In genomic region chr3:112354642-112355333, GRCh38 we compare ENCODE assay signal across 12 cellular contexts. TPM values are rescaled to one million over a fixed set of nuclear protein-coding genes. Genes with fewer than 3 reads are reported as not detected.
A peak's percentile ranks its signal among the peaks of the same experiment; 100 is the strongest.
DNase-seq lines count a peak whose midpoint lies in the region; ATAC-seq and TF ChIP-seq lines count a peak whose summit lies in the region.
"Had no signal": no experiment of that assay in that cellular context is flagged by ENCODE, and none has a peak within 500 bp of the region (broad histone marks: within the 10 kb centered on the region; RNA-seq: fewer than 3 reads in every experiment).

No MANE protein-coding gene starts in this region.

- no peaks in the 10 kb centered on the region for H3K9me3 Mint-ChIP-seq in endodermal cell

- H3K18ac ChIP-seq in mesendoderm (ENCODE audit: low read length), result peak overlapping the region; percentile 60

- TF ChIP-seq CTCF in endodermal cell (conservative IDR thresholded peaks at IDR 0.05), result no peak

- H2AK5ac ChIP-seq in mesendoderm (ENCODE audit: low read length), result no peak overlapping the region

- no peak overlapping the region for H4K8ac ChIP-seq in mesendoderm (ENCODE audit: low read depth, low read length)

- no peaks in the 10 kb centered on the region for H3K79me2 ChIP-seq in mesendoderm (ENCODE audit: control insufficient read depth, insufficient read depth, low read length)

- no peak overlapping the region for H3K9ac ChIP-seq in endodermal cell (ENCODE audit: extremely low read depth, low read length, poor library complexity, severe bottlenecking)
- no peak overlapping the region for H3K9ac ChIP-seq in mesendoderm (ENCODE audit: low read length)
- no peak overlapping the region for H3K9ac ChIP-seq in subcutaneous abdominal adipose tissue (ENCODE audit: low read length in 5 of 5)
- H3K9ac ChIP-seq: BLaER1 treated with 17β-estradiol and CSF1 and Interleukin-3, amounts not matched to agents 10 nM and 100 nM had no signal

- no peak overlapping the region for H3K4me3 Mint-ChIP-seq in endodermal cell

- H3K27ac ChIP-seq in endodermal cell (ENCODE audit: low read depth, low read length) (no peak overlapping the region), mesendoderm (ENCODE audit: low read depth, low read length) (no peak overlapping the region), subcutaneous abdominal adipose tissue (ENCODE audit: low read depth, low read length) (peak overlapping the region; percentile 25)
- H3K27ac ChIP-seq: BLaER1 treated with 17β-estradiol and CSF1 and Interleukin-3, amounts not matched to agents 10 nM and 100 nM; PC-9 had no signal

- peaks cover 74% of the 10 kb centered on the region for H3K36me3 Mint-ChIP-seq in endodermal cell (ENCODE audit: low read depth)

- H3K27me3 ChIP-seq in HAP-1 (ENCODE audit: low read depth), result no peaks in the 10 kb centered on the region
- H3K27me3 ChIP-seq in endodermal cell (ENCODE audit: control insufficient read depth, insufficient read depth, low read length, poor library complexity, severe bottlenecking), result no peaks in the 10 kb centered on the region
- no peaks in the 10 kb centered on the region for H3K27me3 ChIP-seq in mesendoderm (ENCODE audit: insufficient read depth, low read length, poor library complexity)
- no peaks in the 10 kb centered on the region for H3K27me3 ChIP-seq in subcutaneous abdominal adipose tissue (ENCODE audit: control insufficient read depth in 5 of 5, insufficient read depth in 4 of 5, low read length in 5 of 5)
- H3K27me3 ChIP-seq: BLaER1 treated with 17β-estradiol and CSF1 and Interleukin-3, amounts not matched to agents 10 nM and 100 nM had no signal

- no peak overlapping the region for H3K4me2 ChIP-seq in mesendoderm (ENCODE audit: low read length)
- H3K4me2 ChIP-seq: BLaER1 treated with 17β-estradiol and CSF1 and Interleukin-3, amounts not matched to agents 10 nM and 100 nM; PC-9 had no signal

- H3K79me1 ChIP-seq in mesendoderm (ENCODE audit: low read length), result peaks cover 2% of the 10 kb centered on the region

- peaks cover 42% of the 10 kb centered on the region for H3K4me1 Mint-ChIP-seq in endodermal cell

- H2BK5ac ChIP-seq in mesendoderm (ENCODE audit: low read length), result no peak overlapping the region

- no peak overlapping the region for H4K5ac ChIP-seq in mesendoderm (ENCODE audit: low read length)

- no peaks in the 10 kb centered on the region for H3K27me3 Mint-ChIP-seq in endodermal cell (ENCODE audit: insufficient read depth)

- H3K4me3 ChIP-seq in HAP-1 (no peak overlapping the region), endodermal cell (ENCODE audit: low read length) (no peak overlapping the region), mesendoderm (ENCODE audit: low read length) (no peak overlapping the region), subcutaneous abdominal adipose tissue (ENCODE audit: low read depth in 1 of 5, low read length in 5 of 5) (no peak overlapping the region)
- H3K4me3 ChIP-seq: BLaER1 treated with 17β-estradiol and CSF1 and Interleukin-3, amounts not matched to agents 10 nM and 100 nM; PC-9 had no signal

- H2BK15ac ChIP-seq in mesendoderm (replicated peaks; ENCODE audit: low read depth), result no peak overlapping the region

- H3K36me3 ChIP-seq in HAP-1 (replicated peaks) (no peaks in the 10 kb centered on the region), endodermal cell (ENCODE audit: control insufficient read depth, insufficient read depth, low read length) (peaks cover 68% of the 10 kb centered on the region), mesendoderm (ENCODE audit: control insufficient read depth, insufficient read depth, low read length) (peaks cover 2% of the 10 kb centered on the region), subcutaneous abdominal adipose tissue (ENCODE audit: control insufficient read depth in 5 of 5, insufficient read depth in 5 of 5, low read length in 5 of 5) (peaks cover 0 to 31% (median 2%) of the 10 kb centered on the region in 5 donors)
- H3K36me3 ChIP-seq: BLaER1 treated with 17β-estradiol and CSF1 and Interleukin-3, amounts not matched to agents 10 nM and 100 nM had no signal

- H2BK120ac ChIP-seq in mesendoderm (ENCODE audit: low read depth, low read length), result no peak overlapping the region

- peak; percentile 33 to 80 for DNase-seq in HAP-1 (ENCODE audit: low spot score in 2 of 2)
- no peak for DNase-seq in endodermal cell
- DNase-seq in mesendoderm, result no peak
- no peak for DNase-seq in NCI-H748 (lab: John Stamatoyannopoulos, UW; ENCODE audit: unreplicated experiment)
- DNase-seq: GF-D8, MV-4-11, NCI-H345, PC-9 had no signal

- no peak overlapping the region for H3K23ac ChIP-seq in mesendoderm (ENCODE audit: low read length)

- in situ Hi-C loops in HAP-1 (cut with MboI; ENCODE audit: low sequenced_read_pairs), result no loop called here

- no peak for ATAC-seq in esophagus mucosa
- ATAC-seq in HG02840 (IDR thresholded peaks at IDR 0.05; ENCODE audit: low FRiP score, unreplicated experiment), result no peak

- peak overlapping the region; percentile 69 for H3K27ac Mint-ChIP-seq in endodermal cell

- H3K9me3 ChIP-seq in HAP-1 (no peaks in the 10 kb centered on the region), endodermal cell (ENCODE audit: control insufficient read depth, low read length) (no peaks in the 10 kb centered on the region), subcutaneous abdominal adipose tissue (ENCODE audit: control insufficient read depth in 5 of 5, low read length in 5 of 5) (no peaks in the 10 kb centered on the region)
- H3K9me3 ChIP-seq: BLaER1 treated with 17β-estradiol and CSF1 and Interleukin-3, amounts not matched to agents 10 nM and 100 nM had no signal

- WGBS in endodermal cell (ENCODE audit: insufficient coverage in 1 of 2, insufficient read length in 1 of 2), 2 experiments, result 88 to 100% methylated on average over 2 of the region's 2 CpGs
- WGBS in mesendoderm (ENCODE audit: extremely low coverage, insufficient coverage, low lambda C conversion rate), result no CpG with 5 or more reads among the region's 2 CpGs

- no peak overlapping the region for H3K56ac ChIP-seq in mesendoderm (ENCODE audit: low read length)

- no peak overlapping the region for H3K4ac ChIP-seq in mesendoderm (ENCODE audit: low read depth, low read length)

- H3K4me1 ChIP-seq in HAP-1 (peaks cover 47% of the 10 kb centered on the region), endodermal cell (ENCODE audit: control insufficient read depth, insufficient read depth, low read length) (no peaks in the 10 kb centered on the region), mesendoderm (ENCODE audit: control insufficient read depth, low read depth, low read length) (peaks cover 7% of the 10 kb centered on the region), subcutaneous abdominal adipose tissue (ENCODE audit: control insufficient read depth in 5 of 5, insufficient read depth in 5 of 5, low read length in 5 of 5) (peaks cover 0 to 32% (median 11%) of the 10 kb centered on the region in 5 donors)

RNA-seq across cellular contexts. Expression of gene CD200, which starts 21.8 kb away (rescaled TPM):
- total RNA-seq in endodermal cell (10 to 100 TPM; 49.2 to 58.6 TPM), esophagus mucosa (1.1 TPM)
- 72.1 TPM for polyA plus RNA-seq in endodermal cell (2013, experiment 1 of 2)
- 69.1 TPM for polyA plus RNA-seq in endodermal cell (2013, experiment 2 of 2)
- polyA plus RNA-seq in mesendoderm (2013, experiment 1 of 2), result 63.2 TPM
- 64.3 TPM for polyA plus RNA-seq in mesendoderm (2013, experiment 2 of 2)

Comparison
In these comparisons a context has a peak if more than half of its experiments do, and no peak if none do; other contexts are left out.
1. DNase-seq: peak in HAP-1 (2 of 2); none in endodermal cell (single experiment), mesendoderm (single experiment) and NCI-H748 (single experiment).
2. RNA of gene CD200, which starts 21.8 kb away (total RNA-seq): 49.2 to 58.6 TPM in endodermal cell; 1.1 TPM in esophagus mucosa (single experiment); every median in the first group is over 10 times any median in the second.